Comparison of ENCODE assay signal across 11 cellular contexts in the genomic region with DNA sequence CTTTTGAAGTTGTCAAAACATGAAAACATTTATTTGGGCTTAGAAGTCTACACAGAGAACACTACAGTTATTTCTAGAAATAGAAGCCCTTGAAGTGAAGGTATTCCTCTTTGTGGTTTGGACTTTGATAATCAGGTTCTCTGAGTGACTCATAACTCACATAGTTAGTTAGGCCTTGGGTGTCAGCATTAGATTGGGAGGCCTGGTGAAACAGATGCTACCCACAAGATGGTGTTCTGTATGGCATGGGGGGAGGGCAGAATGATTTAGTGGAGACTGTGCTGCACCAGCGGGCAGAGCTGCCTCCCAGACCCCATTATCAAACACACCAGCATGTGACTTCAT.
DNase-seq lines count a peak whose midpoint lies in the region; ATAC-seq, FAIRE-seq and TF ChIP-seq lines count a peak whose summit lies in the region.
"Had no signal": no experiment of that assay in that cellular context is flagged by ENCODE, and none has a peak within 500 bp of the region (broad histone marks: within the 10 kb centered on the region; RNA-seq: fewer than 3 reads in every experiment).

No MANE protein-coding gene starts in this region.

- DNase-seq in mammary epithelial cell: peak; percentile 36
- no peak for DNase-seq in MCF 10A (ENCODE audit: unreplicated experiment)
- DNase-seq in RWPE1 (ENCODE audit: low spot score): peak; percentile 18
- peak; percentile 47 for DNase-seq in urothelium cell line (ENCODE audit: low spot score)
- DNase-seq in NCI-H187 treated with DMSO at 0.1 percent for 48 hours (lab: John Stamatoyannopoulos, UW): no peak
- DNase-seq in D721Med (ENCODE audit: insufficient read length, low spot score): no peak
- DNase-seq: Calu3, NCI-H1417 treated with DMSO at 0.1 percent for 48 hours had no signal

- H3K4me2 ChIP-seq in mammary epithelial cell (ENCODE audit: insufficient read depth, low read depth, low read length): no peak overlapping the region

- H3K27ac ChIP-seq in mammary epithelial cell (ENCODE audit: insufficient read depth, low read depth, low read length) (no peak overlapping the region), RWPE1 (no peak overlapping the region), gastroesophageal sphincter (no peak overlapping the region)

- H3K79me2 ChIP-seq in mammary epithelial cell (ENCODE audit: insufficient read depth, low read length): no peaks in the 10 kb centered on the region

- H2AFZ ChIP-seq in mammary epithelial cell (ENCODE audit: low read depth, low read length): no peak overlapping the region

- in situ Hi-C loops in mammary epithelial cell (cut with MboI; ENCODE audit: low sequenced_read_pairs in 2 of 2): no loop called here

- peaks cover 4% of the 10 kb centered on the region for H3K4me1 Mint-ChIP-seq in MCF 10A (ENCODE audit: insufficient read depth, unreplicated experiment)

- H3K27me3 Mint-ChIP-seq in MCF 10A (ENCODE audit: insufficient read depth, unreplicated experiment): peaks cover 13% of the 10 kb centered on the region

- no peak for TF ChIP-seq CTCF in mammary epithelial cell (conservative IDR thresholded peaks at IDR 0.05 in 1 of 2, IDR thresholded peaks at IDR 0.05 in 1 of 2; ENCODE audit: extremely low read depth in 1 of 2, insufficient read depth in 1 of 2, low read depth in 1 of 2, low read length in 2 of 2)
- no peak for TF ChIP-seq CTCF in MCF 10A (IDR thresholded peaks at IDR 0.05; ENCODE audit: unreplicated experiment)
- no peak for TF ChIP-seq CTCF in RWPE1 (conservative IDR thresholded peaks at IDR 0.05; ENCODE audit: low read depth)
- no peak for TF ChIP-seq CTCF in gastroesophageal sphincter (IDR thresholded peaks at IDR 0.05)
- TF ChIP-seq CTCF in D721Med (IDR thresholded peaks at IDR 0.05; ENCODE audit: insufficient read depth, missing control alignments): no peak

- no TSS peak for BruUV-seq in mammary epithelial cell (replicated peaks; lab: Mats Ljungman, UMichigan)
- BruUV-seq in MCF 10A (replicated peaks; lab: Mats Ljungman, UMichigan): no TSS peak

- ATAC-seq in HG02885 (IDR thresholded peaks at IDR 0.05; ENCODE audit: poor library complexity, unreplicated experiment) (peak; percentile 92), gastroesophageal sphincter (no peak)

- no peak overlapping the region for H3K27ac Mint-ChIP-seq in MCF 10A (ENCODE audit: low read depth, unreplicated experiment)
- H3K27ac Mint-ChIP-seq: activated T-helper 2 cell treated with anti-CD3 and anti-CD28 coated beads, Interferon-gamma antibody, Interleukin-2, Interleukin-4, amounts not matched to agents 10 μg/mL and 5 μg/mL and 100 μg/mL, durations not matched to agents 14 hours and 24 hours and 36 hours had no signal

- H3K9ac ChIP-seq in mammary epithelial cell (ENCODE audit: insufficient read depth, low read length): no peak overlapping the region

- H3K9me3 ChIP-seq in mammary epithelial cell (replicated peaks; ENCODE audit: insufficient read depth, low read length): no peaks in the 10 kb centered on the region
- no peaks in the 10 kb centered on the region for H3K9me3 ChIP-seq in gastroesophageal sphincter

- POLR2A ChIA-PET in MCF 10A (lab: Yijun Ruan, JAX) (no interaction called here), RWPE1 (lab: Yijun Ruan, JAX; ENCODE audit: low non-redundant PET) (no interaction called here)

- no peak overlapping the region for H3K4me3 Mint-ChIP-seq in MCF 10A (ENCODE audit: unreplicated experiment)

- H3K27me3 ChIP-seq in mammary epithelial cell (ENCODE audit: insufficient read depth, low read length) (no peaks in the 10 kb centered on the region), gastroesophageal sphincter (no peaks in the 10 kb centered on the region)

- TF ChIP-seq POLR2A in gastroesophageal sphincter (IDR thresholded peaks at IDR 0.05): no peak

- TF ChIP-seq EP300 in gastroesophageal sphincter (IDR thresholded peaks at IDR 0.05): no peak

- no peak overlapping the region for H3K4me3 ChIP-seq in mammary epithelial cell (replicated peaks in 1 of 3; ENCODE audit: insufficient read depth in 1 of 3, low read depth in 2 of 3, low read length in 3 of 3)
- no peak overlapping the region for H3K4me3 ChIP-seq in gastroesophageal sphincter

- no peaks in the 10 kb centered on the region for H4K20me1 ChIP-seq in mammary epithelial cell (ENCODE audit: insufficient read depth, low read length)

- WGBS in mammary epithelial cell (ENCODE audit: low coverage, missing lambda C conversion rate): 100% methylated on average over 1 of the region's 1 CpG
- WGBS in gastroesophageal sphincter (ENCODE audit: low coverage in 1 of 2), 2 donors: no CpG with 5 or more reads among the region's 1 CpG

- dilution Hi-C loops in mammary epithelial cell (cut with HindIII; ENCODE audit: low sequenced_read_pairs): loop anchor here (5.0 kb wide), 1 partner anchor 225 kb away; no protein-coding TSS in a partner anchor

- intact Hi-C loops in mammary epithelial cell (cut with micrococcal nuclease) (no loop called here), MCF 10A (cut with micrococcal nuclease) (no loop called here)

- H3K36me3 ChIP-seq in mammary epithelial cell (ENCODE audit: insufficient read depth, low read length) (no peaks in the 10 kb centered on the region), gastroesophageal sphincter (peaks cover 0 to 30% of the 10 kb centered on the region in 2 donors)

- CTCF ChIA-PET in mammary epithelial cell (lab: Charles Lee; ENCODE audit: low non-redundant PET) (no interaction called here), MCF 10A (lab: Yijun Ruan, JAX) (no interaction called here), RWPE1 (lab: Yijun Ruan, JAX) (no interaction called here)

- FAIRE-seq in urothelium cell line (lab: Jason Lieb, UNC) (no peak), D721Med (lab: Jason Lieb, UNC) (no peak)

- H3K4me1 ChIP-seq in mammary epithelial cell (ENCODE audit: insufficient read depth, low read length) (peaks cover 11% of the 10 kb centered on the region), gastroesophageal sphincter (peaks cover 0 to 48% (median 10%) of the 10 kb centered on the region in 3 donors)

- H3K36me3 Mint-ChIP-seq in MCF 10A (ENCODE audit: insufficient read depth, unreplicated experiment): no peaks in the 10 kb centered on the region

- no peaks in the 10 kb centered on the region for H3K9me3 Mint-ChIP-seq in MCF 10A (ENCODE audit: unreplicated experiment)
- H3K9me3 Mint-ChIP-seq: activated T-helper 2 cell treated with anti-CD3 and anti-CD28 coated beads, Interferon-gamma antibody, Interleukin-2, Interleukin-4, amounts not matched to agents 10 μg/mL and 5 μg/mL and 100 μg/mL, durations not matched to agents 14 hours and 24 hours and 36 hours had no signal

Comparison
In these comparisons a context has a peak if more than half of its experiments do, and no peak if none do; other contexts are left out.
1. DNase-seq: peak in mammary epithelial cell (single experiment), RWPE1 (single experiment) and urothelium cell line (single experiment); none in MCF 10A (single experiment), NCI-H187 treated with DMSO at 0.1 percent for 48 hours (single experiment) and D721Med (single experiment).